In genomic region chr14:46279776-46280175, GRCh38 we compare ENCODE assay signal across 24 cellular contexts.
"Had no signal": no experiment of that assay in that cellular context is flagged by ENCODE, and none has a peak within 500 bp of the region (broad histone marks: within the 10 kb centered on the region; RNA-seq: fewer than 3 reads in every experiment).

No MANE protein-coding gene starts in this region.

- H3K27me3 Mint-ChIP-seq: stimulated activated naive B cell treated with anti-CD40 and anti-IgM and Interleukin-4, amounts not matched to agents 10 μg/mL and 1 μg/mL and 100 μg/mL, for 72 hours; stimulated activated naive CD8-positive, alpha-beta T cell treated with anti-CD3 and anti-CD28 coated beads, Interleukin-15, amount 100 ng/mL, for 72 hours had no signal

- H3K4me3 ChIP-seq: heart right ventricle, neural progenitor cell, ovary, right atrium auricular region, sigmoid colon, skin epidermis, testis, tibial nerve, upper lobe of right lung, vagina had no signal

- H3K4me1 ChIP-seq: heart right ventricle, neural progenitor cell, right atrium auricular region, sigmoid colon, testis, tibial nerve, upper lobe of right lung, vagina had no signal

- FAIRE-seq: endothelial cell of umbilical vein, islet of Langerhans had no signal

- H3K27ac Mint-ChIP-seq: mesothelial cell of epicardium; natural killer cell; neural progenitor cell; stimulated activated naive B cell treated with anti-CD40 and anti-IgM and Interleukin-4, amounts not matched to agents 10 μg/mL and 1 μg/mL and 100 μg/mL, for 72 hours had no signal

- H3K27me3 ChIP-seq: foreskin keratinocyte, heart right ventricle, neural progenitor cell, ovary, right atrium auricular region, sigmoid colon, testis, tibial nerve, upper lobe of right lung, vagina had no signal

- H3K4me1 Mint-ChIP-seq: natural killer cell; neural progenitor cell; stimulated activated naive B cell treated with anti-CD40 and anti-IgM and Interleukin-4, amounts not matched to agents 10 μg/mL and 1 μg/mL and 100 μg/mL, for 72 hours; stimulated activated naive CD8-positive, alpha-beta T cell treated with anti-CD3 and anti-CD28 coated beads, Interleukin-15, amount 100 ng/mL, for 72 hours had no signal

- ATAC-seq: foreskin keratinocyte; heart right ventricle; natural killer cell; stimulated activated naive B cell treated with anti-CD40 and anti-IgM and Interleukin-4, amounts not matched to agents 10 μg/mL and 1 μg/mL and 100 μg/mL, for 72 hours; stimulated activated naive CD8-positive, alpha-beta T cell treated with anti-CD3 and anti-CD28 coated beads, Interleukin-15, amount 100 ng/mL, for 72 hours; upper lobe of right lung had no signal

- H3K9me3 ChIP-seq: ovary, right atrium auricular region, sigmoid colon, testis, tibial nerve, upper lobe of right lung, vagina had no signal

- H3K9me3 Mint-ChIP-seq: mesothelial cell of epicardium had no signal

- H3K4me2 ChIP-seq: neural progenitor cell had no signal

- H3K9ac ChIP-seq: neural progenitor cell had no signal

- H3K27ac ChIP-seq: foreskin keratinocyte, heart right ventricle, neural progenitor cell, ovary, right atrium auricular region, sigmoid colon, skin epidermis, testis, tibial nerve, upper lobe of right lung, vagina had no signal

- H3K4me3 Mint-ChIP-seq: mesothelial cell of epicardium; natural killer cell; neural progenitor cell; stimulated activated naive B cell treated with anti-CD40 and anti-IgM and Interleukin-4, amounts not matched to agents 10 μg/mL and 1 μg/mL and 100 μg/mL, for 72 hours; stimulated activated naive CD8-positive, alpha-beta T cell treated with anti-CD3 and anti-CD28 coated beads, Interleukin-15, amount 100 ng/mL, for 72 hours had no signal

- H2AFZ ChIP-seq: neural progenitor cell had no signal

- H3K36me3 Mint-ChIP-seq: mesothelial cell of epicardium; neural progenitor cell; stimulated activated naive B cell treated with anti-CD40 and anti-IgM and Interleukin-4, amounts not matched to agents 10 μg/mL and 1 μg/mL and 100 μg/mL, for 72 hours had no signal

- H3K36me3 ChIP-seq: heart right ventricle, neural progenitor cell, ovary, right atrium auricular region, sigmoid colon, tibial nerve, upper lobe of right lung, vagina had no signal

- DNase-seq: dermis blood vessel endothelial cell; erythroblast; foreskin keratinocyte; heart right ventricle; hypothalamus; kidney glomerular epithelial cell; natural killer cell; nucleus accumbens; ovary; sigmoid colon; stimulated activated CD4-positive, alpha-beta T cell treated with anti-CD3 and anti-CD28 coated beads, Interleukin-2, amount 100 ng/mL, for 24 hours; stimulated activated CD4-positive, alpha-beta T cell treated with anti-CD3 and anti-CD28 coated beads, Interleukin-4, amount 100 ng/mL, for 4 hours; stimulated activated naive B cell treated with anti-CD40 and anti-IgM and Interleukin-4, amounts not matched to agents 10 μg/mL and 1 μg/mL and 100 μg/mL, for 72 hours; stimulated activated naive CD8-positive, alpha-beta T cell treated with anti-CD3 and anti-CD28 coated beads, Interleukin-15, amount 100 ng/mL, for 72 hours; testis; upper lobe of right lung had no signal
